Comparison of ENCODE assay signal across 8 cellular contexts in genomic region chr15:73633111-73633990, GRCh38. TPM values are rescaled to one million over a fixed set of nuclear protein-coding genes. Genes with fewer than 3 reads are reported as not detected.
DNase-seq lines count a peak whose midpoint lies in the region; ATAC-seq and TF ChIP-seq lines count a peak whose summit lies in the region.

NPTN (minus strand) TSS chr15:73633389; CDS start chr15:73633215, 174 bp downstream.

- no peak for TF ChIP-seq CTCF in choroid plexus epithelial cell (conservative IDR thresholded peaks at IDR 0.05; ENCODE audit: low read depth, low read length)

- peak within 1 kb of the TSS; percentile 86 for H3K4me3 Mint-ChIP-seq in activated CD4-positive, alpha-beta T cell treated with anti-CD3 and anti-CD28 coated beads for 36 hours

- H3K27me3 Mint-ChIP-seq in activated CD4-positive, alpha-beta T cell treated with anti-CD3 and anti-CD28 coated beads for 36 hours, result peaks cover 14% of the 10 kb centered on the region

- peak within 1 kb of the TSS; percentile 71 for H3K27ac Mint-ChIP-seq in activated CD4-positive, alpha-beta T cell treated with anti-CD3 and anti-CD28 coated beads for 36 hours

- peaks cover 52% of the 10 kb centered on the region for H3K4me1 Mint-ChIP-seq in activated CD4-positive, alpha-beta T cell treated with anti-CD3 and anti-CD28 coated beads for 36 hours

- H3K36me3 Mint-ChIP-seq in activated CD4-positive, alpha-beta T cell treated with anti-CD3 and anti-CD28 coated beads for 36 hours (ENCODE audit: low read depth), result no peaks in the 10 kb centered on the region

- H3K9me3 Mint-ChIP-seq in activated CD4-positive, alpha-beta T cell treated with anti-CD3 and anti-CD28 coated beads for 36 hours (ENCODE audit: low read depth), result no peaks in the 10 kb centered on the region

- peak; percentile 81 for ATAC-seq in HG03439 (IDR thresholded peaks at IDR 0.05; ENCODE audit: unreplicated experiment)
- peak; percentile 91 for ATAC-seq in activated CD4-positive, alpha-beta T cell treated with anti-CD3 and anti-CD28 coated beads for 36 hours

- POLR2A ChIA-PET in activated CD4-positive, alpha-beta T cell treated with anti-CD3 and anti-CD28 coated beads for 36 hours (lab: Charles Lee), result no interaction called here

- peak; percentile 92 to 93 for DNase-seq in AML-193 (lab: John Stamatoyannopoulos, UW)
- DNase-seq in NCI-H510A treated with DMSO at 0.1 percent for 48 hours (lab: John Stamatoyannopoulos, UW), result peak; percentile 87
- DNase-seq in activated CD4-positive, alpha-beta T cell treated with anti-CD3 and anti-CD28 coated beads for 36 hours, result peak; percentile 99
- peak; percentile 99 for DNase-seq in choroid plexus epithelial cell (ENCODE audit: low read depth)
- DNase-seq in kidney tubule cell (ENCODE audit: low spot score), result peak; percentile 98
- peak; percentile 93 to 98 (median 98) for DNase-seq in stimulated activated CD4-positive, alpha-beta T cell treated with anti-CD3 and anti-CD28 coated beads, Interleukin-1b, Interleukin-23, amount 100 ng/mL, for 24 hours (ENCODE audit: low read depth in 4 of 4, low spot score in 1 of 4)

- intact Hi-C loops in activated CD4-positive, alpha-beta T cell treated with anti-CD3 and anti-CD28 coated beads for 36 hours (cut with DNase I, micrococcal nuclease), result loop anchor here (1.0 to 10.0 kb wide), 8 partner anchors 289 to 1819 kb away; partner anchors contain the start of genes ADPGK (in 1 of the 2), NEO1 (in 1 of the 2), PML (in 1 of the 2) and SIN3A (in 1 of the 2)

- peak within 1 kb of the TSS; percentile 84 for H3K4me3 ChIP-seq in choroid plexus epithelial cell (ENCODE audit: low read depth, low read length)

- CTCF ChIA-PET in activated CD4-positive, alpha-beta T cell treated with anti-CD3 and anti-CD28 coated beads for 36 hours (lab: Charles Lee), result interaction anchor here (0.6 to 8.6 kb wide), 13 partner anchors 15 to 73 kb away, joined by 3 to 145 read pairs (median 31); no protein-coding TSS in a partner anchor

- TF ChIP-seq POLR2A in GM19193 (IDR thresholded peaks at IDR 0.05; ENCODE audit: extremely low read depth, insufficient read depth, insufficient read length), result peak; percentile 91

RNA-seq across cellular contexts. Expression of gene NPTN, which starts in this region (rescaled TPM):
- 10 to 100 TPM; 43.5 to 73.4 TPM for total RNA-seq in activated CD4-positive, alpha-beta T cell treated with anti-CD3 and anti-CD28 coated beads for 36 hours

Comparison
In these comparisons a context has a peak if more than half of its experiments do, and no peak if none do; other contexts are left out.
1. Peak in every context shown above with its lines: DNase-seq, ATAC-seq and H3K4me3 ChIP-seq.